8 cellular contexts compared by ENCODE assay signal in the genomic region with DNA sequence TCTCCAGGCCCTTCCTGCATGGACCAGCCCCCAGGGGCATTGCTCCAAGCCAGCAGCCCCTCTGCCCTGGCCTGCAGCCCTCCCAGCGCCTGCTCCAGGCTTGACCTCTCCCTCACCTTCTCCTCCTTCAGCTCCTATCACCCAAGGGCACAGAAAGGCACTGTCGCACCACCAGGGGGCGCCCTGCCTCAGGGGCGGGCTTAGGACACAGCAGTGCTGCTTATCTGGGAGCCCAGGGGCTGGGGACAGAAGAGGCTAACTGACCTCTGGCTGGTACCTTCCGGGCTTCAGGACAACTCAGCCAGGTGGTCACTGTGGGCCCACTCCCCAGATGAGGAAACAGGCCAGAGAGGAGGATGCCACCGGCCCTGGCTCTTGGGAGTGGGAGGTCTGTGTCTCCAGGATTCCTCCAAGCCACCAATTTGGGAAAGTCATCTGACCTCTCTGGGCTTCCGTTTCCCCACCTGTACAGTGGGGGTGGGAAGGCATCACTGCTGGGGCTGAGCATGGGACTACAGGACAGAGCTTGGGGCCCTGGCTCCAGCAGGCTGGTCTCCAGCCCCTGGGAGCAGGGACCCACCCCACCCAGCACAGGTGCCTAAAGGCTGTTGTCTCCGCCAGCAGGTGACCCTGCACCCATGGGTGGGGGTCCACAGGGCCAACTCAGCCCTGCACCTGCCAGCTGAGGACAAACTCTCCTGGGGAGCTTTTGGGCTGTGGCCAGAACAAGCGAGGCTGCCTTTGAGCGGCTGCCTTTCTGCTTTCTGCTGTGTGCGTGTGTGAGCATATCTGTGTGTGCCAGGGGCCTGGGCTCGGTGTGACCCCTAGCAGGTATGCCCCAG. TPM values are rescaled to one million over a fixed set of nuclear protein-coding genes. Genes with fewer than 3 reads are reported as not detected.
DNase-seq lines count a peak whose midpoint lies in the region; ATAC-seq, FAIRE-seq and TF ChIP-seq lines count a peak whose summit lies in the region.

No MANE protein-coding gene starts in this region.

- no peak overlapping the region for H3K9ac ChIP-seq in fibroblast of lung (ENCODE audit: insufficient read depth, low read length)

- no peaks in the 10 kb centered on the region for H3K9me3 Mint-ChIP-seq in natural killer cell
- H3K9me3 Mint-ChIP-seq in stimulated activated naive B cell treated with anti-CD40 and anti-IgM and Interleukin-4, amounts not matched to agents 10 μg/mL and 1 μg/mL and 100 μg/mL, for 72 hours, result no peaks in the 10 kb centered on the region

- H3K4me3 Mint-ChIP-seq in natural killer cell, result peak overlapping the region; percentile 55
- H3K4me3 Mint-ChIP-seq in stimulated activated naive B cell treated with anti-CD40 and anti-IgM and Interleukin-4, amounts not matched to agents 10 μg/mL and 1 μg/mL and 100 μg/mL, for 72 hours, result no peak overlapping the region

- no peak overlapping the region for H2AFZ ChIP-seq in fibroblast of lung (ENCODE audit: low read length)

- intact Hi-C loops in natural killer cell (cut with micrococcal nuclease), result loop anchor here (1.0 to 5.0 kb wide), 3 partner anchors 77 to 262 kb away; partner anchors contain the start of gene JAG2

- H3K9me3 ChIP-seq in fibroblast of lung (ENCODE audit: control insufficient read depth, insufficient read depth, low read depth, low read length), result no peaks in the 10 kb centered on the region

- peak; percentile 36 to 57 (median 41) for ATAC-seq in natural killer cell
- peak; percentile 60 to 64 for ATAC-seq in stimulated activated naive B cell treated with anti-CD40 and anti-IgM and Interleukin-4, amounts not matched to agents 10 μg/mL and 1 μg/mL and 100 μg/mL, for 72 hours (replicated peaks)
- no peak for ATAC-seq in HG03139 (IDR thresholded peaks at IDR 0.05; ENCODE audit: unreplicated experiment)

- POLR2A ChIA-PET in RWPE1 (lab: Yijun Ruan, JAX; ENCODE audit: low non-redundant PET), result interaction anchor here (1.6 to 2.1 kb wide), 3 partner anchors 77 to 122 kb away, joined by 4 read pairs; partner anchors contain the start of gene JAG2

- H3K36me3 ChIP-seq in fibroblast of lung (ENCODE audit: control insufficient read depth, insufficient read depth, low read length), result no peaks in the 10 kb centered on the region

- H3K27ac ChIP-seq in RWPE1, result peak overlapping the region; percentile 100
- H3K27ac ChIP-seq in fibroblast of lung (ENCODE audit: insufficient read depth, low read length), result no peak overlapping the region

- H3K4me1 Mint-ChIP-seq in natural killer cell, result peaks cover 7 to 47% of the 10 kb centered on the region in 2 donors
- H3K4me1 Mint-ChIP-seq in stimulated activated naive B cell treated with anti-CD40 and anti-IgM and Interleukin-4, amounts not matched to agents 10 μg/mL and 1 μg/mL and 100 μg/mL, for 72 hours, result peaks cover 28 to 43% of the 10 kb centered on the region in 2 donors

- DNase-seq in GM12892 (ENCODE audit: insufficient read length), result peak; percentile 71
- DNase-seq in LoVo (ENCODE audit: low spot score), result peak; percentile 75
- DNase-seq in RWPE1 (ENCODE audit: low spot score), result peak; percentile 51
- DNase-seq in activated T-helper 1 cell treated with anti-CD3 and anti-CD28 coated beads, Interleukin-2, amount 50 U/mL, for 16 hours (ENCODE audit: low read depth in 1 of 2, low spot score in 1 of 2), result peak; percentile 79 to 85
- DNase-seq in fibroblast of lung (ENCODE audit: low read depth in 2 of 2), result peak; percentile 61 to 67
- peak; percentile 86 for DNase-seq in natural killer cell
- DNase-seq in stimulated activated naive B cell treated with anti-CD40 and anti-IgM and Interleukin-4, amounts not matched to agents 10 μg/mL and 1 μg/mL and 100 μg/mL, for 72 hours, result peak; percentile 77

- H3K4me1 ChIP-seq in fibroblast of lung (ENCODE audit: control insufficient read depth, extremely low read depth, insufficient read depth, low read length), result peaks cover 32% of the 10 kb centered on the region

- no peaks in the 10 kb centered on the region for H4K20me1 ChIP-seq in fibroblast of lung (ENCODE audit: control insufficient read depth, extremely low read depth, insufficient read depth, low read length)

- peak; percentile 87 for FAIRE-seq in GM12892 (lab: Jason Lieb, UNC)

- no peak for TF ChIP-seq POLR2A in GM12892 (IDR thresholded peaks at IDR 0.05; ENCODE audit: low read depth, low read length)

- H3K27ac Mint-ChIP-seq in natural killer cell, result peak overlapping the region in 1 of 2 donors; percentile 45
- peak overlapping the region; percentile 11 for H3K27ac Mint-ChIP-seq in stimulated activated naive B cell treated with anti-CD40 and anti-IgM and Interleukin-4, amounts not matched to agents 10 μg/mL and 1 μg/mL and 100 μg/mL, for 72 hours

- TF ChIP-seq CTCF in RWPE1 (conservative IDR thresholded peaks at IDR 0.05; ENCODE audit: low read depth) (peak; percentile 93), fibroblast of lung (conservative IDR thresholded peaks at IDR 0.05 in 1 of 2, IDR thresholded peaks at IDR 0.05 in 1 of 2; ENCODE audit: low read depth in 1 of 2, low read length in 2 of 2) (peak; percentile 84 to 91), natural killer cell (IDR thresholded peaks at IDR 0.05) (peak; percentile 95)

- no peak overlapping the region for H3K4me3 ChIP-seq in fibroblast of lung (replicated peaks in 1 of 4; ENCODE audit: control extremely low read depth in 1 of 4, insufficient read depth in 1 of 4, low read depth in 3 of 4, low read length in 4 of 4)

- no peaks in the 10 kb centered on the region for H3K79me2 ChIP-seq in fibroblast of lung (ENCODE audit: control insufficient read depth, insufficient read depth, low read length)

- H3K27me3 Mint-ChIP-seq in natural killer cell (ENCODE audit: low read depth in 2 of 2), result peaks cover 0 to 3% of the 10 kb centered on the region in 2 donors
- H3K27me3 Mint-ChIP-seq in stimulated activated naive B cell treated with anti-CD40 and anti-IgM and Interleukin-4, amounts not matched to agents 10 μg/mL and 1 μg/mL and 100 μg/mL, for 72 hours, result peaks cover 9% of the 10 kb centered on the region in 2 donors

- H3K36me3 Mint-ChIP-seq in natural killer cell, result no peaks in the 10 kb centered on the region
- H3K36me3 Mint-ChIP-seq in stimulated activated naive B cell treated with anti-CD40 and anti-IgM and Interleukin-4, amounts not matched to agents 10 μg/mL and 1 μg/mL and 100 μg/mL, for 72 hours, result no peaks in the 10 kb centered on the region

- H3K27me3 ChIP-seq in fibroblast of lung (ENCODE audit: control insufficient read depth, insufficient read depth, low read length), result no peaks in the 10 kb centered on the region

- CTCF ChIA-PET in RWPE1 (lab: Yijun Ruan, JAX), result interaction anchor here (0.5 to 8.1 kb wide), 39 partner anchors 9 to 1074 kb away, joined by 3 to 99 read pairs (median 4); partner anchors contain the start of genes JAG2 and NUDT14

- no peak overlapping the region for H3K4me2 ChIP-seq in fibroblast of lung (ENCODE audit: extremely low read depth, insufficient read depth, low read length)

RNA-seq across cellular contexts. Expression of gene GPR132, which starts 25.5 kb away (rescaled TPM):
- 13.8 TPM for polyA plus RNA-seq in GM12892 (2012; ENCODE audit: missing spikeins)
- 0.17 and 0.26 TPM in 2 replicates for total RNA-seq in fibroblast of lung
- not detected in 2 replicates for polyA plus RNA-seq in fibroblast of lung
- polyA plus RNA-seq in fibroblast of lung (2012), result 0.05 TPM in 1 of 2 replicates, not detected in the other
- not detected in 2 replicates for polyA minus RNA-seq in fibroblast of lung (ENCODE audit: low replicate concordance)
- total RNA-seq in natural killer cell, result 10 to 100 TPM; 18.2 to 30.3 (median 26.7) TPM

Comparison
In these comparisons a context has a peak if more than half of its experiments do, and no peak if none do; other contexts are left out.
1. RNA of gene GPR132, which starts 25.5 kb away (total RNA-seq): 18.2 to 30.3 TPM in natural killer cell; 0.17 to 0.26 TPM in fibroblast of lung; every median in the first group is over 10 times any median in the second.
2. Peak in every context shown above with its lines, with median percentiles within 50 percentile points of each other: DNase-seq and CTCF ChIP-seq.